In genomic region chr9:98429613-98430012, GRCh38 we compare ENCODE assay signal across 15 cellular contexts.
DNase-seq lines count a peak whose midpoint lies in the region; FAIRE-seq and TF ChIP-seq lines count a peak whose summit lies in the region.
"Had no signal": no experiment of that assay in that cellular context is flagged by ENCODE, and none has a peak within 500 bp of the region (broad histone marks: within the 10 kb centered on the region; RNA-seq: fewer than 3 reads in every experiment).

No MANE protein-coding gene starts in this region.

- H3K4me3 ChIP-seq in fibroblast of the aortic adventitia (ENCODE audit: low read depth, low read length) (no peak overlapping the region), small intestine (ENCODE audit: low read depth in 1 of 2, low read length in 2 of 2) (no peak overlapping the region)
- H3K4me3 ChIP-seq: pancreas had no signal

- WGBS in small intestine, 3 donors, result 53 to 84% (median 83%) methylated on average over 1 of the region's 1 CpG

- no peak for TF ChIP-seq CTCF in fibroblast of the aortic adventitia (IDR thresholded peaks at IDR 0.05; ENCODE audit: insufficient read depth, low read length)

- H3K4me1 ChIP-seq in small intestine (ENCODE audit: control insufficient read depth in 2 of 2, insufficient read depth in 1 of 2, low read depth in 1 of 2, low read length in 1 of 2), result no peaks in the 10 kb centered on the region
- H3K4me1 ChIP-seq: pancreas had no signal

- FAIRE-seq in small intestine (lab: Jason Lieb, UNC), result no peak
- FAIRE-seq: pancreas had no signal

- DNase-seq in SIG-M5 treated with dmso at 0.1 percent for 504 hours (lab: John Stamatoyannopoulos, UW; ENCODE audit: unreplicated experiment) (peak; percentile 22), SIG-M5 (lab: John Stamatoyannopoulos, UW) (no peak), OCI-M1 (lab: John Stamatoyannopoulos, UW) (peak; percentile 65), fibroblast of the aortic adventitia (ENCODE audit: low read depth) (peak; percentile 81), stromal cell of bone marrow (ENCODE audit: low read depth) (peak; percentile 32), NCI-H1930 (lab: John Stamatoyannopoulos, UW) (no peak), NCI-H2171 treated with DMSO at 0.1 percent for 48 hours (lab: John Stamatoyannopoulos, UW) (no peak), small intestine (no peak)
- DNase-seq: activated CD4-positive, alpha-beta T cell treated with anti-CD3 and anti-CD28 coated beads, Interleukin-2, amount 50 U/mL, for 1 hour; cerebellar nuclear complex; foreskin melanocyte; GDM1; pancreas; stimulated activated CD4-positive, alpha-beta T cell treated with anti-CD3 and anti-CD28 coated beads, Interleukin-4, amount 100 ng/mL, for 1 hour had no signal

- H3K27me3 ChIP-seq in small intestine (ENCODE audit: control insufficient read depth in 2 of 2, insufficient read depth in 2 of 2, low read length in 2 of 2), result no peaks in the 10 kb centered on the region
- H3K27me3 ChIP-seq: pancreas had no signal

- H3K27ac ChIP-seq in small intestine (ENCODE audit: low read depth in 1 of 2, low read length in 1 of 2), result no peak overlapping the region
- H3K27ac ChIP-seq: 22Rv1, pancreas had no signal

- no peaks in the 10 kb centered on the region for H3K9me3 ChIP-seq in small intestine (ENCODE audit: control insufficient read depth, low read depth)
- H3K9me3 ChIP-seq: pancreas had no signal

- H3K36me3 ChIP-seq in small intestine (ENCODE audit: control insufficient read depth in 2 of 2, insufficient read depth in 2 of 2, low read length in 2 of 2), result no peaks in the 10 kb centered on the region
- H3K36me3 ChIP-seq: pancreas had no signal

Comparison
In these comparisons a context has a peak if more than half of its experiments do, and no peak if none do; other contexts are left out.
1. DNase-seq: peak in SIG-M5 treated with dmso at 0.1 percent for 504 hours (single experiment), OCI-M1 (single experiment), fibroblast of the aortic adventitia (single experiment) and stromal cell of bone marrow (single experiment); none in SIG-M5 (single experiment), NCI-H1930 (0 of 2), NCI-H2171 treated with DMSO at 0.1 percent for 48 hours (single experiment) and small intestine (single experiment).